Comparison of ENCODE assay signal across 26 cellular contexts in genomic region chr5:76762484-76762883, GRCh38.
"Had no signal": no experiment of that assay in that cellular context is flagged by ENCODE, and none has a peak within 500 bp of the region (broad histone marks: within the 10 kb centered on the region; RNA-seq: fewer than 3 reads in every experiment).

No MANE protein-coding gene starts in this region.

- H3K27me3 ChIP-seq: ascending aorta, body of pancreas, MG63 had no signal

- H2AFZ ChIP-seq: PC-9 had no signal

- H3K27ac ChIP-seq: ascending aorta, body of pancreas, PC-9, WERI-Rb-1 had no signal

- H3K4me2 ChIP-seq: PC-9 had no signal

- H3K36me3 ChIP-seq: ascending aorta, MG63, WERI-Rb-1 had no signal

- ATAC-seq: activated naive CD4-positive, alpha-beta T cell treated with anti-CD3 and anti-CD28 coated beads, Interleukin-2, amount 50 U/mL, for 72 hours; activated naive CD8-positive, alpha-beta T cell treated with anti-CD3 and anti-CD28 coated beads, Interleukin-2, amount 50 U/mL, for 24 hours; activated T-cell treated with anti-CD3 and anti-CD28 coated beads, Interleukin-2, amount 50 U/mL, for 4 hours; body of pancreas had no signal

- H3K4me3 ChIP-seq: ascending aorta, body of pancreas, MG63, PC-9 had no signal

- H3K27ac Mint-ChIP-seq: activated CD4-positive, alpha-beta T cell treated with anti-CD3 and anti-CD28 coated beads for 36 hours; activated naive CD8-positive, alpha-beta T cell treated with anti-CD3 and anti-CD28 coated beads, Interleukin-2, amount 50 U/mL, for 24 hours; T-helper 1 cell treated with Interleukin-12 subunit alpha and Interleukin-12 subunit beta and Interleukin-4 antibody, amounts not matched to agents 30 μg/mL and 1 μg/mL, for 36 hours had no signal

- H3K4me1 ChIP-seq: ascending aorta, body of pancreas had no signal

- DNase-seq: activated CD4-positive, alpha-beta T cell treated with anti-CD3 and anti-CD28 coated beads for 36 hours; activated CD4-positive, alpha-beta T cell treated with anti-CD3 and anti-CD28 coated beads, Interleukin-2, amount 50 U/mL, for 1 hour; activated effector memory CD4-positive, alpha-beta T cell treated with anti-CD3 and anti-CD28 coated beads, Interleukin-2, amount 50 U/mL, for 16 hours; activated naive CD4-positive, alpha-beta T cell treated with Interleukin-2 at 50 U/mL for 16 hours; activated naive CD8-positive, alpha-beta T cell treated with anti-CD3 and anti-CD28 coated beads, Interleukin-2, amount 50 U/mL, for 24 hours; activated T-cell treated with anti-CD3 and anti-CD28 coated beads, Interleukin-2, amount 50 U/mL, for 4 hours; amniotic stem cell; body of pancreas; central memory CD4-positive, alpha-beta T cell; IMR-90; KG1; MG63; NCI-H1092 treated with DMSO at 0.1 percent for 48 hours; NCI-H1417 treated with DMSO at 0.1 percent for 48 hours; NCI-H1694; NCI-H2029; NCI-H510A treated with DMSO at 0.1 percent for 48 hours; NCI-H69; PC-9; SHP77 treated with DMSO at 0.1 percent for 48 hours; WERI-Rb-1 had no signal

- H3K9me3 ChIP-seq: ascending aorta, body of pancreas had no signal

- H3K4me3 Mint-ChIP-seq: activated CD4-positive, alpha-beta T cell treated with anti-CD3 and anti-CD28 coated beads for 36 hours; activated CD8-positive, alpha-beta memory T cell treated with anti-CD3 and anti-CD28 coated beads, Interleukin-2, amount 10 ng/mL, durations not matched to agents 7 days and 5 days; activated CD8-positive, alpha-beta T cell treated with anti-CD3 and anti-CD28 coated beads, Interleukin-2, amount 10 ng/mL, durations not matched to agents 7 days and 5 days; activated naive CD8-positive, alpha-beta T cell treated with anti-CD3 and anti-CD28 coated beads, Interleukin-2, amount 50 U/mL, for 24 hours; activated T-cell treated with anti-CD3 and anti-CD28 coated beads, Interleukin-2, amount 50 U/mL, for 4 hours; T-helper 1 cell treated with Interleukin-12 subunit alpha and Interleukin-12 subunit beta and Interleukin-4 antibody, amounts not matched to agents 30 μg/mL and 1 μg/mL, for 36 hours had no signal

- H3K27me3 Mint-ChIP-seq: activated CD4-positive, alpha-beta T cell treated with anti-CD3 and anti-CD28 coated beads for 36 hours; activated CD8-positive, alpha-beta memory T cell treated with anti-CD3 and anti-CD28 coated beads, Interleukin-2, amount 10 ng/mL, durations not matched to agents 7 days and 5 days; activated naive CD8-positive, alpha-beta T cell treated with anti-CD3 and anti-CD28 coated beads, Interleukin-2, amount 50 U/mL, for 24 hours had no signal
